11 cellular contexts compared by ENCODE assay signal in the genomic region with DNA sequence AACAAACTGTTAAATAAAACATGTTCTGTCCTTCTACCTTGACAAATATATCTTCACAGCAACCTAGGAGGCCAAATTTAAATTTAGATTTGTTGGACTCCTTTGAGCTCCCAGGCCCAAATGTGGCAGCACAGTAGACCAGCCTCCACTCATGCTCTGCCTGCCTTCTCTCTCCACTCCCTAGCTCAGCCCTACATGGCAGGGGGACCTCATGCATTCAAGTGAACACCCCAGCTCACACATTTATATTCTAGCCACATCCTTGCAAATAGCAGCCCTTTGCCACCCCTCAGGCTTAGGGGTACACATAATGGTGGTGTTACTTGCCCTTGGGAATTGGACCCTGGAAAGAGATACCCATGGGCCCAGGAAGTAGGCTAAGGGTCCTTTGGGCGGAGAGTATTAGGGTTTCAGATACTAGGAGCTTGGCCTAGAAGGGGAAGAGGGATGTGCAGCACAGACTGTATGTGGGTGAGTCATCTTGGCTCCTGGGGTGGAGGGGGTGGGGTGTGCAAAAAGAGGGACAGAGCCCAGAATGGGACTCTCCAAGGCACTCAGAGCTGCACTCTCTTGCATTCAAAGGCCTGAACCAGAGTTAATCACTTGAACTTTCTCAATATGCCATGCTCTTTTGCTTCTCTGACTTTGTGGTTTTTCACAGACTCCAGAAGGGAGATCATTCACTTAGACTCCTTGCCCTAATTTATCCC.
DNase-seq lines count a peak whose midpoint lies in the region; ATAC-seq and TF ChIP-seq lines count a peak whose summit lies in the region.
"Had no signal": no experiment of that assay in that cellular context is flagged by ENCODE, and none has a peak within 500 bp of the region (broad histone marks: within the 10 kb centered on the region; RNA-seq: fewer than 3 reads in every experiment).

No MANE protein-coding gene starts in this region.

- H3K27ac Mint-ChIP-seq in progenitor cell of endocrine pancreas, result peak overlapping the region; percentile 44
- H3K27ac Mint-ChIP-seq in activated T-helper 1 cell treated with anti-CD3 and anti-CD28 coated beads, Interleukin-12 subunit alpha, Interleukin-12 subunit beta, Interleukin-2, Interleukin-4 antibody, amounts not matched to agents 30 ng/mL and 10 ng/mL and 1 ng/mL, durations not matched to agents 14 hours and 24 hours and 36 hours, result no peak overlapping the region

- TF ChIP-seq CTCF in fibroblast of villous mesenchyme (IDR thresholded peaks at IDR 0.05; ENCODE audit: insufficient read depth, low read depth, low read length) (no peak), progenitor cell of endocrine pancreas (IDR thresholded peaks at IDR 0.05; ENCODE audit: unreplicated experiment) (no peak), WERI-Rb-1 (IDR thresholded peaks at IDR 0.05; ENCODE audit: low read depth, low read length) (no peak)

- no peaks in the 10 kb centered on the region for H3K36me3 ChIP-seq in SJSA1
- peaks cover 1% of the 10 kb centered on the region; the same call in 1 of the 2 replicates for H3K36me3 ChIP-seq in WERI-Rb-1
- H3K36me3 ChIP-seq: tibial nerve had no signal

- no peaks in the 10 kb centered on the region for H3K9me3 Mint-ChIP-seq in progenitor cell of endocrine pancreas (ENCODE audit: low read depth)
- H3K9me3 Mint-ChIP-seq in activated T-helper 1 cell treated with anti-CD3 and anti-CD28 coated beads, Interleukin-12 subunit alpha, Interleukin-12 subunit beta, Interleukin-2, Interleukin-4 antibody, amounts not matched to agents 30 ng/mL and 10 ng/mL and 1 ng/mL, durations not matched to agents 14 hours and 24 hours and 36 hours, result no peaks in the 10 kb centered on the region

- H3K4me3 ChIP-seq in SJSA1 (no peak overlapping the region), fibroblast of villous mesenchyme (ENCODE audit: low read depth, low read length) (no peak overlapping the region), WERI-Rb-1 (ENCODE audit: low read depth, low read length) (no peak overlapping the region)
- H3K4me3 ChIP-seq: tibial nerve had no signal

- ATAC-seq in GM18517 (IDR thresholded peaks at IDR 0.05; ENCODE audit: unreplicated experiment), result no peak

- H3K36me3 Mint-ChIP-seq in progenitor cell of endocrine pancreas (ENCODE audit: insufficient read depth), result peaks cover 3% of the 10 kb centered on the region
- H3K36me3 Mint-ChIP-seq in activated T-helper 1 cell treated with anti-CD3 and anti-CD28 coated beads, Interleukin-12 subunit alpha, Interleukin-12 subunit beta, Interleukin-2, Interleukin-4 antibody, amounts not matched to agents 30 ng/mL and 10 ng/mL and 1 ng/mL, durations not matched to agents 14 hours and 24 hours and 36 hours (ENCODE audit: low read depth), result no peaks in the 10 kb centered on the region

- H3K27me3 ChIP-seq in SJSA1 (replicated peaks), result no peaks in the 10 kb centered on the region
- H3K27me3 ChIP-seq in WERI-Rb-1 (ENCODE audit: insufficient read depth, low read depth, severe bottlenecking), result no peaks in the 10 kb centered on the region
- H3K27me3 ChIP-seq: tibial nerve had no signal

- H3K27ac ChIP-seq in SJSA1, result no peak overlapping the region
- H3K27ac ChIP-seq in WERI-Rb-1, result no peak overlapping the region
- H3K27ac ChIP-seq: tibial nerve had no signal

- H3K4me3 Mint-ChIP-seq in progenitor cell of endocrine pancreas (ENCODE audit: low read depth), result no peak overlapping the region
- H3K4me3 Mint-ChIP-seq in activated T-helper 1 cell treated with anti-CD3 and anti-CD28 coated beads, Interleukin-12 subunit alpha, Interleukin-12 subunit beta, Interleukin-2, Interleukin-4 antibody, amounts not matched to agents 30 ng/mL and 10 ng/mL and 1 ng/mL, durations not matched to agents 14 hours and 24 hours and 36 hours, result no peak overlapping the region

- peaks cover 35% of the 10 kb centered on the region for H3K4me1 ChIP-seq in SJSA1 (replicated peaks)

- DNase-seq in EL (peak; percentile 81), SJSA1 (ENCODE audit: low read depth in 1 of 2, low spot score in 2 of 2) (peak; percentile 44 to 70), fibroblast of villous mesenchyme (ENCODE audit: low read depth) (peak; percentile 56), progenitor cell of endocrine pancreas (ENCODE audit: low spot score, unreplicated experiment) (no peak), NCI-H345 (lab: John Stamatoyannopoulos, UW) (no peak), WERI-Rb-1 (no peak)
- DNase-seq in activated T-helper 1 cell treated with anti-CD3 and anti-CD28 coated beads, Interleukin-12 subunit alpha, Interleukin-12 subunit beta, Interleukin-2, Interleukin-4 antibody, amounts not matched to agents 30 ng/mL and 10 ng/mL and 1 ng/mL, durations not matched to agents 14 hours and 24 hours and 36 hours (ENCODE audit: low spot score), result no peak
- DNase-seq: activated CD4-positive, alpha-beta T cell treated with anti-CD3 and anti-CD28 coated beads, Interleukin-2, amount 50 U/mL, for 48 hours; NCI-H524 treated with DMSO at 0.1 percent for 48 hours had no signal

- no peaks in the 10 kb centered on the region for H3K27me3 Mint-ChIP-seq in progenitor cell of endocrine pancreas
- peaks cover 7% of the 10 kb centered on the region for H3K27me3 Mint-ChIP-seq in activated T-helper 1 cell treated with anti-CD3 and anti-CD28 coated beads, Interleukin-12 subunit alpha, Interleukin-12 subunit beta, Interleukin-2, Interleukin-4 antibody, amounts not matched to agents 30 ng/mL and 10 ng/mL and 1 ng/mL, durations not matched to agents 14 hours and 24 hours and 36 hours (ENCODE audit: insufficient read depth)

- intact Hi-C loops in activated T-helper 1 cell treated with anti-CD3 and anti-CD28 coated beads, Interleukin-12 subunit alpha, Interleukin-12 subunit beta, Interleukin-2, Interleukin-4 antibody, amounts not matched to agents 30 ng/mL and 10 ng/mL and 1 ng/mL, durations not matched to agents 14 hours and 24 hours and 36 hours (cut with micrococcal nuclease), result no loop called here

- peaks cover 27% of the 10 kb centered on the region for H3K4me1 Mint-ChIP-seq in progenitor cell of endocrine pancreas (ENCODE audit: low read depth)
- no peaks in the 10 kb centered on the region for H3K4me1 Mint-ChIP-seq in activated T-helper 1 cell treated with anti-CD3 and anti-CD28 coated beads, Interleukin-12 subunit alpha, Interleukin-12 subunit beta, Interleukin-2, Interleukin-4 antibody, amounts not matched to agents 30 ng/mL and 10 ng/mL and 1 ng/mL, durations not matched to agents 14 hours and 24 hours and 36 hours (ENCODE audit: low read depth)

- H3K9me3 ChIP-seq in SJSA1 (replicated peaks), result no peaks in the 10 kb centered on the region
- no peaks in the 10 kb centered on the region for H3K9me3 ChIP-seq in WERI-Rb-1 (ENCODE audit: severe bottlenecking)
- H3K9me3 ChIP-seq: tibial nerve had no signal

Comparison
In these comparisons a context has a peak if more than half of its experiments do, and no peak if none do; other contexts are left out.
1. DNase-seq: peak in EL (single experiment), SJSA1 (2 of 2) and fibroblast of villous mesenchyme (single experiment); none in progenitor cell of endocrine pancreas (single experiment), NCI-H345 (single experiment), activated T-helper 1 cell treated with anti-CD3 and anti-CD28 coated beads, Interleukin-12 subunit alpha, Interleukin-12 subunit beta, Interleukin-2, Interleukin-4 antibody, amounts not matched to agents 30 ng/mL and 10 ng/mL and 1 ng/mL, durations not matched to agents 14 hours and 24 hours and 36 hours (single experiment) and WERI-Rb-1 (single experiment).